Comparison of ENCODE assay signal across 8 cellular contexts in the genomic region with DNA sequence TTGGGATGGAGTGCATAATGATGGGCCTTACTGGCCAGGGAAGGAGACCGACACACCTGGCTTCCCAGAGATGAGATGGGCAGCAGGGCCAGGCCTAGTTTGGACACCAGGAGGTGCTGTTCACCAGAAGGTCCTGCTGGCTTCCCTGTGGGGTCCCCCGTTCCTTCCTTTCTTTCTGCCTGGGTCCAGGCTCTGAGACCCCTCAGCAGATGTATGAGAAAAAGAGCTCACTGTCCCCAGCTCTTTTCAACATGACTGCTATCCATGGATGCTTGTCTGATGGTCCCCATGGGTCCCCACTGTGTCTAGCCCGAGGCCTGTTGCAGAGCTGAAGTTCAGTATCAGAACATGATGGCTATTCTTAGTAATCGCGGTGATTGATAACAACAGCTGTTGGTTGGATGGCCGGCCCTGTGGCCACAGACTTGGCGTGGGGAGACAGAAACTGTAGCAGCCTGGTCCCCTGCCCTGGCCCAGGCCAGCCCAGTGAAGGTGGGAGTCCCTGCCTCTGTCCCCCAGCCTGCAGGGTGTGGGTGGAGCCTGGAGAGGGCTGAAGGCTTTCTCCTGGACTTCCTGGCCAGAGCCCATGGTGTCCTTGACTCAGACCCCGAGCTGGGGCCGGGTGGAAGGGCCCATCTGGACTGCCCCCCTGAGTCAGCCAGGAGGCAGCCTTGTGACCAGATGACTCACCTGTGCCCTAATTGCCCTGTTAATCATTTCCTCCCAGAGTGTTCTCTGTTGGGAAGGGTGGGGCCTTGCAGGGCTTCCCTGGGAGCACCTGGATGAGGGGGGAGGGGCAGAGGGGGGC. TPM values are rescaled to one million over a fixed set of nuclear protein-coding genes. Genes with fewer than 3 reads are reported as not detected.
DNase-seq lines count a peak whose midpoint lies in the region; ATAC-seq, FAIRE-seq and TF ChIP-seq lines count a peak whose summit lies in the region.

No MANE protein-coding gene starts in this region.

- no peaks in the 10 kb centered on the region for H3K9me2 ChIP-seq in SK-N-SH

- H3K4me3 ChIP-seq in SK-N-SH (ENCODE audit: low read depth in 2 of 2, low read length in 1 of 2) (peak overlapping the region in 1 of 2 experiments; percentile 17; a peak in 1 of 4 replicates), HepG2 (replicated peaks in 1 of 3; ENCODE audit: insufficient read depth in 1 of 3, low read depth in 2 of 3, low read length in 3 of 3) (peak overlapping the region; percentile 50 to 72 (median 50))

- H3K27me3 ChIP-seq in SK-N-SH (ENCODE audit: insufficient read depth) (no peaks in the 10 kb centered on the region), HepG2 (ENCODE audit: control insufficient read depth in 1 of 2, insufficient read depth in 2 of 2, low read length in 2 of 2) (0 out of 5 replicates have a peak, but pooled peaks cover 0 to 3% of the 10 kb centered on the region in 2 experiments)

- TSS peak; percentile 76 for BruUV-seq in HepG2 (replicated peaks; lab: Mats Ljungman, UMichigan)

- TF ChIP-seq RAD21 in SK-N-SH (IDR thresholded peaks at IDR 0.05; ENCODE audit: low read length) (peak; percentile 93), HepG2 (CRISPR knock-in tag; IDR thresholded peaks at IDR 0.05) (peak; percentile 98)

- CTCF ChIA-PET in SK-N-SH (lab: Yijun Ruan, JAX), result interaction anchor here (0.6 to 8.6 kb wide), 52 partner anchors 8 to 564 kb away, joined by 3 to 188 read pairs (median 5); partner anchors contain the start of genes BAK1, ITPR3, UQCC2 and ZBTB9
- CTCF ChIA-PET in HepG2 (lab: Yijun Ruan, JAX; ENCODE audit: low intra/inter-chr PET ratio, low total read pairs), result interaction anchor here (0.8 to 4.1 kb wide), 7 partner anchors 18 to 112 kb away, joined by 3 to 72 read pairs (median 16); no protein-coding TSS in a partner anchor

- no peaks in the 10 kb centered on the region for H4K20me1 ChIP-seq in SK-N-SH (ENCODE audit: insufficient read depth)
- no peaks in the 10 kb centered on the region for H4K20me1 ChIP-seq in HepG2 (ENCODE audit: insufficient read depth, low read length)

- peak; percentile 18 to 58 (median 53) for DNase-seq in NCI-H1417 (lab: John Stamatoyannopoulos, UW)
- no peak for DNase-seq in NCI-H1417 treated with DMSO at 0.1 percent for 48 hours (lab: John Stamatoyannopoulos, UW)
- peak; percentile 89 for DNase-seq in HS-27A (ENCODE audit: low read depth)
- peak; percentile 84 for DNase-seq in SK-N-SH
- peak; percentile 97 for DNase-seq in HepG2 (ENCODE audit: low spot score)
- peak; percentile 79 for DNase-seq in stromal cell of bone marrow (ENCODE audit: low read depth)
- no peak for DNase-seq in effector CD4-positive, alpha-beta T cell

- intact Hi-C loops in HepG2 (cut with micrococcal nuclease; ENCODE audit: unreplicated experiment), result loop anchor here (1.0 to 2.0 kb wide), 5 partner anchors 23 to 155 kb away; no protein-coding TSS in a partner anchor

- H2AFZ ChIP-seq in SK-N-SH (ENCODE audit: low read depth) (peak overlapping the region; percentile 83), HepG2 (ENCODE audit: low read length) (no peak overlapping the region)

- FAIRE-seq in HepG2 (lab: Jason Lieb, UNC), result peak; percentile 83

- POLR2A ChIA-PET in SK-N-SH (lab: Yijun Ruan, JAX), result interaction anchor here (1.1 kb wide), 1 partner anchor 18 kb away, joined by 3 read pairs; no protein-coding TSS in a partner anchor
- POLR2A ChIA-PET in HepG2 (lab: Yijun Ruan, JAX), result interaction anchor here (0.6 to 3.9 kb wide), 18 partner anchors 10 to 198 kb away, joined by 3 to 37 read pairs (median 7); partner anchors contain the start of genes BAK1, ITPR3, LEMD2 and UQCC2

- TF ChIP-seq CTCF in SK-N-SH (IDR thresholded peaks at IDR 0.05), result peak; percentile 85
- peak; percentile 99 for TF ChIP-seq CTCF in HepG2 (CRISPR knock-in tag; IDR thresholded peaks at IDR 0.05)

- H3K79me2 ChIP-seq in SK-N-SH (ENCODE audit: insufficient read depth) (no peaks in the 10 kb centered on the region), HepG2 (ENCODE audit: insufficient read depth, low read length) (no peaks in the 10 kb centered on the region)

- peaks cover 11 to 25% of the 10 kb centered on the region in 2 experiments; a peak in 3 of 4 replicates for H3K4me1 ChIP-seq in SK-N-SH (ENCODE audit: control insufficient read depth in 1 of 2, insufficient read depth in 2 of 2, low read depth in 1 of 2, low read length in 1 of 2)
- H3K4me1 ChIP-seq in HepG2 (ENCODE audit: insufficient read depth, low read length), result peaks cover 54% of the 10 kb centered on the region

- peak overlapping the region; percentile 4; the same call in 1 of the 2 replicates for H3K9ac ChIP-seq in SK-N-SH
- peak overlapping the region; percentile 84 for H3K9ac ChIP-seq in HepG2 (ENCODE audit: insufficient read depth, low read depth, low read length)

- H3K36me3 ChIP-seq in SK-N-SH (replicated peaks in 1 of 2; ENCODE audit: control insufficient read depth in 1 of 2, insufficient read depth in 2 of 2, low read length in 1 of 2) (no peaks in the 10 kb centered on the region), HepG2 (replicated peaks in 1 of 2; ENCODE audit: control insufficient read depth in 1 of 2, insufficient read depth in 2 of 2, low read length in 2 of 2) (no peaks in the 10 kb centered on the region)

- peak overlapping the region; percentile 56 to 61; a peak in 3 of 4 replicates for H3K27ac ChIP-seq in SK-N-SH (ENCODE audit: low read depth in 2 of 2, low read length in 1 of 2)
- H3K27ac ChIP-seq in cingulate gyrus (ENCODE audit: low read depth, low read length), result peak overlapping the region; percentile 84
- peak overlapping the region; percentile 81 for H3K27ac ChIP-seq in HepG2 (ENCODE audit: extremely low read length, insufficient read depth, low read length)

- no peak for TF ChIP-seq POLR2A in HepG2 (IDR thresholded peaks at IDR 0.05; ENCODE audit: insufficient read depth in 1 of 2, low read depth in 2 of 2, low read length in 2 of 2)

- TF ChIP-seq EP300 in SK-N-SH (IDR thresholded peaks at IDR 0.05; ENCODE audit: borderline replicate concordance in 1 of 2, low read depth in 1 of 2, low read length in 1 of 2), result peak in 1 of 2 experiments; percentile 74; a peak in 1 of 4 replicates
- TF ChIP-seq EP300 in HepG2 (IDR thresholded peaks at IDR 0.05; ENCODE audit: low read depth in 2 of 2, low read length in 2 of 2), result peak; percentile 37 to 91
- TF ChIP-seq EP300 in HepG2 (CRISPR knock-in tag; IDR thresholded peaks at IDR 0.05; ENCODE audit: borderline replicate concordance), result no peak

- 77% methylated on average over 5 of the region's 9 CpGs for WGBS in SK-N-SH (ENCODE audit: low lambda C conversion rate)
- WGBS in HepG2 (ENCODE audit: low lambda C conversion rate), result 2% methylated on average over 4 of the region's 9 CpGs

- ATAC-seq in HepG2, result peak; percentile 85

- H3K9me3 ChIP-seq in SK-N-SH (no peaks in the 10 kb centered on the region), HepG2 (ENCODE audit: low read length) (no peaks in the 10 kb centered on the region)

- no peaks in the 10 kb centered on the region for H3F3A ChIP-seq in SK-N-SH (replicated peaks; ENCODE audit: insufficient read depth)

- in situ Hi-C loops in HepG2 (cut with HindIII; ENCODE audit: extremely low pct_ligation_motif_present, low pct_unique_long_range_greater_than_20kb), result loop anchor here (5.0 kb wide), 3 partner anchors 32 to 112 kb away; partner anchors contain the start of gene ITPR3

- H3K4me2 ChIP-seq in SK-N-SH (peak overlapping the region; percentile 37), HepG2 (ENCODE audit: low read depth, low read length) (peak overlapping the region; percentile 94)

RNA-seq across cellular contexts. Expression of gene BAK1, which starts 9.9 kb away (rescaled TPM):
- polyA plus RNA-seq in SK-N-SH (2012; rRNA removed), result 15.4 and 21.2 TPM in 2 replicates
- 9.1 and 14.5 TPM in 2 replicates for polyA plus RNA-seq in SK-N-SH (2012; cell fraction: cytosol; rRNA removed)
- polyA plus RNA-seq in SK-N-SH (2012; cell fraction: nucleus; rRNA removed), result 16.2 and 20.5 TPM in 2 replicates
- 23.8 and 25.9 TPM in 2 replicates for total RNA-seq in HepG2 (2016; rRNA removed; fragmentation: Illumina TruSeq; extraction: Trizol)
- 16.2 and 22.7 TPM in 2 replicates for total RNA-seq in HepG2 (2016; cell fraction: cytosol; rRNA removed; fragmentation: Illumina TruSeq; extraction: Trizol; ENCODE audit: low read depth)
- 24.2 and 26.8 TPM in 2 replicates for total RNA-seq in HepG2 (2016; cell fraction: insoluble cytoplasmic fraction; rRNA removed; fragmentation: Illumina TruSeq; extraction: Trizol)
- 40.6 and 46.1 TPM in 2 replicates for total RNA-seq in HepG2 (2016; cell fraction: membrane; rRNA removed; fragmentation: Illumina TruSeq; extraction: Trizol)
- 11.2 and 14.0 TPM in 2 replicates for total RNA-seq in HepG2 (2016; cell fraction: nucleus; rRNA removed; fragmentation: Illumina TruSeq; extraction: Trizol)
- 15.0 and 22.2 TPM in 2 replicates for polyA plus RNA-seq in HepG2 (2011; rRNA removed)
- polyA plus RNA-seq in HepG2 (2011; cell fraction: cytosol; rRNA removed), result 19.9 and 23.5 TPM in 2 replicates
- 13.5 and 15.1 TPM in 2 replicates for polyA plus RNA-seq in HepG2 (2011; cell fraction: nucleus; rRNA removed)
- polyA plus RNA-seq in HepG2 (2012), result 10.2 and 16.3 TPM in 2 replicates
- 21.1 and 27.3 TPM in 2 replicates for polyA plus RNA-seq in HepG2 (2016; cell fraction: cytosol; fragmentation: Illumina TruSeq; extraction: Trizol; ENCODE audit: low read depth)
- 25.7 and 28.6 TPM in 2 replicates for polyA plus RNA-seq in HepG2 (2016; cell fraction: insoluble cytoplasmic fraction; fragmentation: Illumina TruSeq; extraction: Trizol; ENCODE audit: low read depth)
- polyA plus RNA-seq in HepG2 (2016; cell fraction: membrane; fragmentation: Illumina TruSeq; extraction: Trizol; ENCODE audit: low read depth), result 36.0 and 39.7 TPM in 2 replicates
- 24.6 and 25.1 TPM in 2 replicates for polyA plus RNA-seq in HepG2 (2016; cell fraction: nucleus; fragmentation: Illumina TruSeq; extraction: Trizol; ENCODE audit: insufficient read depth, low read depth)
- polyA minus RNA-seq in HepG2 (2011; rRNA and poly(A)+ RNA removed; ENCODE audit: low replicate concordance), result 38.8 and 50.3 TPM in 2 replicates
- 14.0 and 16.7 TPM in 2 replicates for polyA minus RNA-seq in HepG2 (2011; cell fraction: cytosol; rRNA and poly(A)+ RNA removed)
- 7.6 and 8.2 TPM in 2 replicates for polyA minus RNA-seq in HepG2 (2011; cell fraction: nucleus; rRNA and poly(A)+ RNA removed)

RNA-seq across cellular contexts. Expression of gene ITPR3, which starts 31.2 kb away (rescaled TPM):
- polyA plus RNA-seq in SK-N-SH (2012; rRNA removed) (4.7 and 8.1 TPM in 2 replicates), HepG2 (2011; rRNA removed) (21.4 and 27.4 TPM in 2 replicates)
- polyA plus RNA-seq in SK-N-SH (2012; cell fraction: cytosol; rRNA removed), result 1.9 and 3.7 TPM in 2 replicates
- polyA plus RNA-seq in SK-N-SH (2012; cell fraction: nucleus; rRNA removed), result 22.6 and 23.4 TPM in 2 replicates
- 3.4 and 3.8 TPM in 2 replicates for total RNA-seq in HepG2 (2016; rRNA removed; fragmentation: Illumina TruSeq; extraction: Trizol)
- 0.30 and 0.44 TPM in 2 replicates for total RNA-seq in HepG2 (2016; cell fraction: cytosol; rRNA removed; fragmentation: Illumina TruSeq; extraction: Trizol; ENCODE audit: low read depth)
- total RNA-seq in HepG2 (2016; cell fraction: insoluble cytoplasmic fraction; rRNA removed; fragmentation: Illumina TruSeq; extraction: Trizol), result 2.6 and 4.1 TPM in 2 replicates
- total RNA-seq in HepG2 (2016; cell fraction: membrane; rRNA removed; fragmentation: Illumina TruSeq; extraction: Trizol), result 1.5 and 1.7 TPM in 2 replicates
- total RNA-seq in HepG2 (2016; cell fraction: nucleus; rRNA removed; fragmentation: Illumina TruSeq; extraction: Trizol), result 5.0 and 5.8 TPM in 2 replicates
- 11.6 and 15.9 TPM in 2 replicates for polyA plus RNA-seq in HepG2 (2011; cell fraction: cytosol; rRNA removed)
- 175 and 242 TPM in 2 replicates for polyA plus RNA-seq in HepG2 (2011; cell fraction: nucleus; rRNA removed)
- polyA plus RNA-seq in HepG2 (2012), result 10.0 and 18.8 TPM in 2 replicates
- 0.20 and 0.24 TPM in 2 replicates for polyA plus RNA-seq in HepG2 (2016; cell fraction: cytosol; fragmentation: Illumina TruSeq; extraction: Trizol; ENCODE audit: low read depth)
- polyA plus RNA-seq in HepG2 (2016; cell fraction: insoluble cytoplasmic fraction; fragmentation: Illumina TruSeq; extraction: Trizol; ENCODE audit: low read depth), result 1.6 and 2.3 TPM in 2 replicates
- polyA plus RNA-seq in HepG2 (2016; cell fraction: membrane; fragmentation: Illumina TruSeq; extraction: Trizol; ENCODE audit: low read depth), result 0.54 and 0.78 TPM in 2 replicates
- 11.8 and 13.7 TPM in 2 replicates for polyA plus RNA-seq in HepG2 (2016; cell fraction: nucleus; fragmentation: Illumina TruSeq; extraction: Trizol; ENCODE audit: insufficient read depth, low read depth)
- polyA minus RNA-seq in HepG2 (2011; rRNA and poly(A)+ RNA removed; ENCODE audit: low replicate concordance), result 47.0 and 79.8 TPM in 2 replicates
- polyA minus RNA-seq in HepG2 (2011; cell fraction: cytosol; rRNA and poly(A)+ RNA removed), result 20.4 and 20.8 TPM in 2 replicates
- 36.2 and 39.1 TPM in 2 replicates for polyA minus RNA-seq in HepG2 (2011; cell fraction: nucleus; rRNA and poly(A)+ RNA removed)

Comparison
In these comparisons a context has a peak if more than half of its experiments do, and no peak if none do; other contexts are left out.
1. DNase-seq: peak in NCI-H1417 (3 of 3), HS-27A (single experiment), SK-N-SH (single experiment), HepG2 (single experiment) and stromal cell of bone marrow (single experiment); none in NCI-H1417 treated with DMSO at 0.1 percent for 48 hours (single experiment) and effector CD4-positive, alpha-beta T cell (single experiment).
2. Peak in every context shown above with its lines, with median percentiles within 50 percentile points of each other: H3K27ac ChIP-seq.